Comparison of ENCODE assay signal across 25 cellular contexts in genomic region chr5:3905031-3905430, GRCh38.
A peak's percentile ranks its signal among the peaks of the same experiment; 100 is the strongest.
DNase-seq lines count a peak whose midpoint lies in the region; ATAC-seq, FAIRE-seq and TF ChIP-seq lines count a peak whose summit lies in the region.
"Had no signal": no experiment of that assay in that cellular context is flagged by ENCODE, and none has a peak within 500 bp of the region (broad histone marks: within the 10 kb centered on the region; RNA-seq: fewer than 3 reads in every experiment).

No MANE protein-coding gene starts in this region.

- H3K18ac ChIP-seq in H1 (ENCODE audit: extremely low read depth, low read length) = no peak overlapping the region

- DNase-seq in H1 (ENCODE audit: low read depth in 1 of 2, low spot score in 2 of 2) (no peak), islet precursor cell (peak; percentile 22), lung (ENCODE audit: low spot score) (peak; percentile 22), osteocyte (ENCODE audit: extremely low spot score, unreplicated experiment) (peak; percentile 60), chondrocyte (ENCODE audit: low spot score) (no peak), H54 (ENCODE audit: insufficient read length, low spot score) (no peak)
- DNase-seq in stimulated activated CD4-positive, alpha-beta T cell treated with anti-CD3 and anti-CD28 coated beads, Interleukin-1b, Interleukin-23, amount 100 ng/mL, for 48 hours = no peak
- DNase-seq in activated T-helper 1 cell treated with anti-CD3 and anti-CD28 coated beads, Interleukin-12 subunit alpha, Interleukin-12 subunit beta, Interleukin-2, Interleukin-4 antibody, amounts not matched to agents 30 ng/mL and 10 ng/mL and 1 ng/mL, durations not matched to agents 14 hours and 24 hours and 36 hours (ENCODE audit: low spot score) = no peak
- DNase-seq: 8988T; AML-193; Caco-2; Calu3; CD4-positive, alpha-beta T cell; CD8-positive, alpha-beta T cell; DMS79 treated with DMSO at 0.1 percent for 48 hours; EL; GDM1 had no signal

- H2AK5ac ChIP-seq in H1 (ENCODE audit: low read depth, low read length) = no peak overlapping the region

- no peak overlapping the region for H3K4ac ChIP-seq in H1 (replicated peaks; ENCODE audit: insufficient read length, low read depth, low read length)

- peaks cover 4% of the 10 kb centered on the region for H3K36me3 Mint-ChIP-seq in osteocyte (ENCODE audit: unreplicated experiment)
- H3K36me3 Mint-ChIP-seq in chondrocyte (ENCODE audit: low read depth) = no peaks in the 10 kb centered on the region
- H3K36me3 Mint-ChIP-seq in activated T-helper 1 cell treated with anti-CD3 and anti-CD28 coated beads, Interleukin-12 subunit alpha, Interleukin-12 subunit beta, Interleukin-2, Interleukin-4 antibody, amounts not matched to agents 30 ng/mL and 10 ng/mL and 1 ng/mL, durations not matched to agents 14 hours and 24 hours and 36 hours (ENCODE audit: low read depth) = no peaks in the 10 kb centered on the region
- H3K36me3 Mint-ChIP-seq: CD8-positive, alpha-beta T cell had no signal

- H3K23me2 ChIP-seq in H1 (ENCODE audit: low read depth, low read length) = no peaks in the 10 kb centered on the region

- H3K4me1 ChIP-seq in H1 (replicated peaks in 1 of 4; ENCODE audit: control insufficient read depth in 3 of 4, insufficient read depth in 4 of 4, low read length in 3 of 4) (no peaks in the 10 kb centered on the region), lung (ENCODE audit: control insufficient read depth in 2 of 2, insufficient read depth in 2 of 2, low read length in 2 of 2) (no peaks in the 10 kb centered on the region)
- H3K4me1 ChIP-seq: A549, Caco-2 had no signal

- no peak overlapping the region for H2BK120ac ChIP-seq in H1 (replicated peaks; ENCODE audit: low read depth, low read length)

- no peaks in the 10 kb centered on the region for H3K79me2 ChIP-seq in H1 (ENCODE audit: control insufficient read depth in 1 of 2, insufficient read depth in 2 of 2, low read length in 2 of 2)

- H3K27ac ChIP-seq in H1 (ENCODE audit: low read depth, low read length) = no peak overlapping the region
- no peak overlapping the region for H3K27ac ChIP-seq in lung (ENCODE audit: low read depth in 1 of 2, low read length in 1 of 2)
- H3K27ac ChIP-seq: A549; BLaER1 treated with 17β-estradiol and CSF1 and Interleukin-3, amounts not matched to agents 10 nM and 100 nM; C4-2B had no signal

- H3K27ac Mint-ChIP-seq in osteocyte (ENCODE audit: unreplicated experiment) (no peak overlapping the region), chondrocyte (ENCODE audit: unreplicated experiment) (no peak overlapping the region)
- no peak overlapping the region for H3K27ac Mint-ChIP-seq in activated T-helper 1 cell treated with anti-CD3 and anti-CD28 coated beads, Interleukin-12 subunit alpha, Interleukin-12 subunit beta, Interleukin-2, Interleukin-4 antibody, amounts not matched to agents 30 ng/mL and 10 ng/mL and 1 ng/mL, durations not matched to agents 14 hours and 24 hours and 36 hours
- H3K27ac Mint-ChIP-seq: B cell; CD4-positive, alpha-beta T cell; CD8-positive, alpha-beta T cell had no signal

- H4K5ac ChIP-seq in H1 (ENCODE audit: insufficient read length, low read depth, low read length) = no peak overlapping the region

- H3K9ac ChIP-seq in H1 (replicated peaks in 1 of 4; ENCODE audit: extremely low read depth in 1 of 4, low read depth in 3 of 4, low read length in 3 of 4) = no peak overlapping the region
- H3K9ac ChIP-seq: BLaER1 treated with 17β-estradiol and CSF1 and Interleukin-3, amounts not matched to agents 10 nM and 100 nM had no signal

- WGBS in H1 (ENCODE audit: extremely low coverage in 1 of 2, insufficient coverage in 1 of 2, insufficient read length in 1 of 2, insufficient replicate concordance in 2 of 2, low coverage in 1 of 2, low lambda C conversion rate in 2 of 2, missing lambda C conversion rate in 1 of 2), 2 experiments = 93% methylated on average over 5 of the region's 7 CpGs; no CpG with 5 or more reads in 1 of the 2 experiments
- 80 to 85% methylated on average over 7 of the region's 7 CpGs for WGBS in lung, 2 donors

- H2BK20ac ChIP-seq in H1 (ENCODE audit: low read length) = no peak overlapping the region

- H4K20me1 ChIP-seq in H1 (replicated peaks in 1 of 2; ENCODE audit: control insufficient read depth in 1 of 2, insufficient read depth in 2 of 2, low read length in 2 of 2) = no peaks in the 10 kb centered on the region
- H4K20me1 ChIP-seq: BLaER1 treated with 17β-estradiol and CSF1 and Interleukin-3, amounts not matched to agents 10 nM and 100 nM had no signal

- CTCF ChIA-PET in H1 (lab: Charles Lee; ENCODE audit: partially characterized antibody) = no interaction called here

- no peak for ATAC-seq in lung (ENCODE audit: insufficient read depth, low FRiP score)
- ATAC-seq: A549; CD8-positive, alpha-beta T cell; GM12878 had no signal

- H2BK15ac ChIP-seq in H1 (ENCODE audit: low read length) = no peak overlapping the region

- TF ChIP-seq POLR2A in H1 (IDR thresholded peaks at IDR 0.05; ENCODE audit: control extremely low read depth in 1 of 2, low read depth in 2 of 2, low read length in 2 of 2) = no peak
- TF ChIP-seq POLR2A in H54 (IDR thresholded peaks at IDR 0.05; ENCODE audit: low read depth, low read length) = no peak

- no peaks in the 10 kb centered on the region; a peak in 1 of 4 replicates for H3K9me3 ChIP-seq in H1 (ENCODE audit: insufficient read depth in 2 of 2, low read depth in 1 of 2, low read length in 1 of 2)
- peaks cover 0 to 1% of the 10 kb centered on the region in 2 donors for H3K9me3 ChIP-seq in lung (ENCODE audit: control insufficient read depth in 2 of 2, insufficient read depth in 1 of 2, low read length in 1 of 2)
- H3K9me3 ChIP-seq: A549, Caco-2 had no signal

- no peak overlapping the region for H2AFZ ChIP-seq in H1 (ENCODE audit: low read length)

- H3K27me3 Mint-ChIP-seq in osteocyte (ENCODE audit: unreplicated experiment) (no peaks in the 10 kb centered on the region), chondrocyte (ENCODE audit: low read depth) (no peaks in the 10 kb centered on the region)
- H3K27me3 Mint-ChIP-seq in activated T-helper 1 cell treated with anti-CD3 and anti-CD28 coated beads, Interleukin-12 subunit alpha, Interleukin-12 subunit beta, Interleukin-2, Interleukin-4 antibody, amounts not matched to agents 30 ng/mL and 10 ng/mL and 1 ng/mL, durations not matched to agents 14 hours and 24 hours and 36 hours (ENCODE audit: insufficient read depth) = no peaks in the 10 kb centered on the region
- H3K27me3 Mint-ChIP-seq: B cell; CD4-positive, alpha-beta T cell had no signal

- H4K91ac ChIP-seq in H1 (replicated peaks; ENCODE audit: insufficient read length, low read length) = no peak overlapping the region

- H2BK12ac ChIP-seq in H1 (ENCODE audit: low read depth, low read length) = no peak overlapping the region

- no peaks in the 10 kb centered on the region for H3K79me1 ChIP-seq in H1 (ENCODE audit: low read depth, low read length)

- no peak overlapping the region for H3K14ac ChIP-seq in H1 (ENCODE audit: insufficient read length)

- H3K23ac ChIP-seq in H1 (ENCODE audit: insufficient read length) = no peak overlapping the region

- H3K4me2 ChIP-seq in H1 (ENCODE audit: insufficient read depth in 1 of 2, low read depth in 2 of 2, low read length in 2 of 2) = no peak overlapping the region
- H3K4me2 ChIP-seq: A549; BLaER1 treated with 17β-estradiol and CSF1 and Interleukin-3, amounts not matched to agents 10 nM and 100 nM had no signal

- TF ChIP-seq EP300 in H1 (IDR thresholded peaks at IDR 0.05; ENCODE audit: borderline replicate concordance in 1 of 2, low read depth in 2 of 2, low read length in 2 of 2) = no peak

- FAIRE-seq in H1 (lab: Jason Lieb, UNC) (no peak), H54 (lab: Jason Lieb, UNC) (no peak)
- FAIRE-seq: A549, D721Med, GM12878, GM12892, GM18507 had no signal

- no peak overlapping the region for H2BK5ac ChIP-seq in H1 (ENCODE audit: low read depth, low read length)

- POLR2A ChIA-PET in H1 (lab: Charles Lee; ENCODE audit: partially characterized antibody) = no interaction called here

- peaks cover 61% of the 10 kb centered on the region for H3K9me3 Mint-ChIP-seq in osteocyte (ENCODE audit: unreplicated experiment)
- H3K9me3 Mint-ChIP-seq in chondrocyte (ENCODE audit: low read depth) = peaks cover 29% of the 10 kb centered on the region
- peaks cover 13% of the 10 kb centered on the region for H3K9me3 Mint-ChIP-seq in activated T-helper 1 cell treated with anti-CD3 and anti-CD28 coated beads, Interleukin-12 subunit alpha, Interleukin-12 subunit beta, Interleukin-2, Interleukin-4 antibody, amounts not matched to agents 30 ng/mL and 10 ng/mL and 1 ng/mL, durations not matched to agents 14 hours and 24 hours and 36 hours
- H3K9me3 Mint-ChIP-seq: CD4-positive, alpha-beta T cell had no signal

- no peak overlapping the region for H3K56ac ChIP-seq in H1 (replicated peaks; ENCODE audit: insufficient read length, low read depth, low read length)

- intact Hi-C loops in activated T-helper 1 cell treated with anti-CD3 and anti-CD28 coated beads, Interleukin-12 subunit alpha, Interleukin-12 subunit beta, Interleukin-2, Interleukin-4 antibody, amounts not matched to agents 30 ng/mL and 10 ng/mL and 1 ng/mL, durations not matched to agents 14 hours and 24 hours and 36 hours (cut with micrococcal nuclease) = no loop called here

- TF ChIP-seq RAD21 in H1 (IDR thresholded peaks at IDR 0.05 in 1 of 2, conservative IDR thresholded peaks at IDR 0.05 in 1 of 2; ENCODE audit: low read depth in 2 of 2, low read length in 2 of 2) = no peak

- H3K27me3 ChIP-seq in H1 (replicated peaks in 1 of 4; ENCODE audit: control insufficient read depth in 3 of 4, extremely low read depth in 1 of 4, insufficient read depth in 3 of 4, low read length in 3 of 4) (no peaks in the 10 kb centered on the region), lung (ENCODE audit: control insufficient read depth, insufficient read depth) (no peaks in the 10 kb centered on the region)
- H3K27me3 ChIP-seq: BLaER1 treated with 17β-estradiol and CSF1 and Interleukin-3, amounts not matched to agents 10 nM and 100 nM had no signal

- H3K4me1 Mint-ChIP-seq in osteocyte (ENCODE audit: unreplicated experiment) (no peaks in the 10 kb centered on the region), chondrocyte (ENCODE audit: low read depth) (no peaks in the 10 kb centered on the region)
- H3K4me1 Mint-ChIP-seq in activated T-helper 1 cell treated with anti-CD3 and anti-CD28 coated beads, Interleukin-12 subunit alpha, Interleukin-12 subunit beta, Interleukin-2, Interleukin-4 antibody, amounts not matched to agents 30 ng/mL and 10 ng/mL and 1 ng/mL, durations not matched to agents 14 hours and 24 hours and 36 hours (ENCODE audit: low read depth) = no peaks in the 10 kb centered on the region
- H3K4me1 Mint-ChIP-seq: B cell had no signal

- TF ChIP-seq CTCF in H1 (IDR thresholded peaks at IDR 0.05; ENCODE audit: control extremely low read depth in 1 of 3, insufficient read depth in 1 of 3, low read depth in 1 of 3, low read length in 3 of 3) (no peak), lung (IDR thresholded peaks at IDR 0.05; ENCODE audit: control extremely low read depth, extremely low read depth) (no peak), osteocyte (IDR thresholded peaks at IDR 0.05) (no peak), chondrocyte (IDR thresholded peaks at IDR 0.05) (no peak)

- no peak overlapping the region for H3K4me3 ChIP-seq in H1 (ENCODE audit: extremely low read depth in 1 of 4, insufficient read depth in 2 of 4, low read depth in 3 of 4, low read length in 4 of 4)
- H3K4me3 ChIP-seq in lung = no peak overlapping the region
- H3K4me3 ChIP-seq: A549; BLaER1 treated with 17β-estradiol and CSF1 and Interleukin-3, amounts not matched to agents 10 nM and 100 nM; GM12878 had no signal

- no peaks in the 10 kb centered on the region for H3K36me3 ChIP-seq in H1 (ENCODE audit: control insufficient read depth in 2 of 4, insufficient read depth in 4 of 4, low read length in 3 of 4)
- no peaks in the 10 kb centered on the region for H3K36me3 ChIP-seq in lung (ENCODE audit: control insufficient read depth in 2 of 2, insufficient read depth in 2 of 2, low read length in 2 of 2)
- H3K36me3 ChIP-seq: BLaER1 treated with 17β-estradiol and CSF1 and Interleukin-3, amounts not matched to agents 10 nM and 100 nM had no signal

- peak overlapping the region; percentile 14; the same call in 1 of the 2 replicates for H4K8ac ChIP-seq in H1 (ENCODE audit: extremely low read depth, insufficient read depth, low read length)

- H3K4me3 Mint-ChIP-seq in osteocyte (ENCODE audit: unreplicated experiment) (no peak overlapping the region), chondrocyte (ENCODE audit: unreplicated experiment) (no peak overlapping the region)
- no peak overlapping the region for H3K4me3 Mint-ChIP-seq in activated T-helper 1 cell treated with anti-CD3 and anti-CD28 coated beads, Interleukin-12 subunit alpha, Interleukin-12 subunit beta, Interleukin-2, Interleukin-4 antibody, amounts not matched to agents 30 ng/mL and 10 ng/mL and 1 ng/mL, durations not matched to agents 14 hours and 24 hours and 36 hours
- H3K4me3 Mint-ChIP-seq: B cell; CD4-positive, alpha-beta T cell; CD8-positive, alpha-beta T cell had no signal

Comparison
In these comparisons a context has a peak if more than half of its experiments do, and no peak if none do; other contexts are left out.
1. DNase-seq: peak in islet precursor cell (single experiment), lung (single experiment) and osteocyte (single experiment); none in H1 (0 of 2), stimulated activated CD4-positive, alpha-beta T cell treated with anti-CD3 and anti-CD28 coated beads, Interleukin-1b, Interleukin-23, amount 100 ng/mL, for 48 hours (single experiment), chondrocyte (single experiment), activated T-helper 1 cell treated with anti-CD3 and anti-CD28 coated beads, Interleukin-12 subunit alpha, Interleukin-12 subunit beta, Interleukin-2, Interleukin-4 antibody, amounts not matched to agents 30 ng/mL and 10 ng/mL and 1 ng/mL, durations not matched to agents 14 hours and 24 hours and 36 hours (single experiment) and H54 (single experiment).